Comparison of ENCODE assay signal across 13 cellular contexts in the genomic region with DNA sequence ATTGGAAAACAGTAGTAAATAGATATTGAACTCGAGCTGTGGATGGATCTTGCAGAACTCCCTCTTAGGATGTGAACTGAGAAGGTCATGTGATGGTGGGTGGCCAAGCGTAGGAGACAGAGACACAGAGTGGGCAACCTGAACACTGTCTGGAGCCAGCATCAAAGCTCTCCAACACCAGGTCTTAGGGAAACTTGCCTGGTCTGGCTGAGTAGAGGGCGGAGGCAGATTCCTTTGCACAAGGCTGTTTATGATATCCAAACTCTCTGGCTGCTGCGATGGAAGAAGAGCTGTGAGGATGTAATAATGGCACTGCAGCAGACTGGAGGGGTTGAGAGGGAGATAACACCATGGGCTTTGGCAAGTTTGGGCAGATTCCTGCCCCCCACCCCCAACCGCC. TPM values are rescaled to one million over a fixed set of nuclear protein-coding genes. Genes with fewer than 3 reads are reported as not detected.
DNase-seq lines count a peak whose midpoint lies in the region; ATAC-seq and TF ChIP-seq lines count a peak whose summit lies in the region.
"Had no signal": no experiment of that assay in that cellular context is flagged by ENCODE, and none has a peak within 500 bp of the region (broad histone marks: within the 10 kb centered on the region; RNA-seq: fewer than 3 reads in every experiment).

No MANE protein-coding gene starts in this region.

- no peak for ATAC-seq in HG03432 (IDR thresholded peaks at IDR 0.05; ENCODE audit: unreplicated experiment)
- ATAC-seq: stimulated activated naive B cell treated with anti-CD40 and anti-IgM and Interleukin-4, amounts not matched to agents 10 μg/mL and 1 μg/mL and 100 μg/mL, for 72 hours had no signal

- no peak for TF ChIP-seq EP300 in sigmoid colon (IDR thresholded peaks at IDR 0.05)

- H3K27ac Mint-ChIP-seq in CD4-positive, alpha-beta memory T cell = peak overlapping the region; percentile 59 to 98 (median 94)
- H3K27ac Mint-ChIP-seq: stimulated activated naive B cell treated with anti-CD40 and anti-IgM and Interleukin-4, amounts not matched to agents 10 μg/mL and 1 μg/mL and 100 μg/mL, for 72 hours had no signal

- no peaks in the 10 kb centered on the region for H3K9me2 ChIP-seq in PC-9 (ENCODE audit: insufficient read depth)

- H3K4me3 ChIP-seq in CD4-positive, alpha-beta memory T cell (ENCODE audit: low read length in 2 of 2) = no peak overlapping the region
- no peak overlapping the region for H3K4me3 ChIP-seq in PC-9
- H3K4me3 ChIP-seq in coronary artery = no peak overlapping the region
- no peak overlapping the region for H3K4me3 ChIP-seq in sigmoid colon
- H3K4me3 ChIP-seq: heart right ventricle had no signal

- POLR2A ChIA-PET in CD4-positive, alpha-beta memory T cell (lab: Charles Lee; ENCODE audit: partially characterized antibody) = interaction anchor here (0.8 to 3.9 kb wide), 4 partner anchors 10 to 36 kb away, joined by 3 to 106 read pairs (median 10); a partner anchor contains a TSS
- POLR2A ChIA-PET in PC-9 (lab: Charles Lee; ENCODE audit: unreplicated experiment) = no interaction called here

- no peaks in the 10 kb centered on the region for H3K36me3 ChIP-seq in CD4-positive, alpha-beta memory T cell (ENCODE audit: insufficient read depth, low read length)
- H3K36me3 ChIP-seq in PC-9 (ENCODE audit: low read depth) (no peaks in the 10 kb centered on the region), sigmoid colon (no peaks in the 10 kb centered on the region)

- no peak for TF ChIP-seq POLR2A in sigmoid colon (IDR thresholded peaks at IDR 0.05)

- CTCF ChIA-PET in CD4-positive, alpha-beta memory T cell (lab: Charles Lee; ENCODE audit: partially characterized antibody) = interaction anchor here (1.1 to 2.5 kb wide), 3 partner anchors 8 to 20 kb away, joined by 3 to 14 read pairs (median 14); a partner anchor contains a TSS
- CTCF ChIA-PET in PC-9 (lab: Charles Lee) = no interaction called here

- H3K4me1 Mint-ChIP-seq in CD4-positive, alpha-beta memory T cell = peaks cover 29 to 59% (median 36%) of the 10 kb centered on the region in 4 donors
- H3K4me1 Mint-ChIP-seq: stimulated activated naive B cell treated with anti-CD40 and anti-IgM and Interleukin-4, amounts not matched to agents 10 μg/mL and 1 μg/mL and 100 μg/mL, for 72 hours had no signal

- no TSS peak for BruUV-seq in PC-9 (replicated peaks; lab: Mats Ljungman, UMichigan)

- no peak for DNase-seq in CD4-positive, alpha-beta memory T cell
- DNase-seq in PC-9 (no peak), coronary artery (ENCODE audit: low spot score) (peak; percentile 57), sigmoid colon (no peak), SW 1271 (lab: John Stamatoyannopoulos, UW) (no peak), activated gamma-delta T cell (lab: John Stamatoyannopoulos, UW) (no peak), NCI-H524 (lab: John Stamatoyannopoulos, UW) (no peak)
- DNase-seq: activated CD4-positive, alpha-beta T cell treated with anti-CD3 and anti-CD28 coated beads, Interleukin-2, amount 50 U/mL, for 4 hours; erythroblast; heart right ventricle; KBM-7; stimulated activated naive B cell treated with anti-CD40 and anti-IgM and Interleukin-4, amounts not matched to agents 10 μg/mL and 1 μg/mL and 100 μg/mL, for 72 hours had no signal

- peaks cover under 1% of the 10 kb centered on the region; the same call in 1 of the 2 replicates for H3K79me2 ChIP-seq in PC-9 (ENCODE audit: low read depth)

- no peak overlapping the region for H2AFZ ChIP-seq in PC-9

- H3K4me2 ChIP-seq in PC-9 = peak overlapping the region; percentile 43

- 79 to 84% methylated on average over 5 of the region's 5 CpGs for WGBS in sigmoid colon, 2 donors

- H3K4me3 Mint-ChIP-seq in CD4-positive, alpha-beta memory T cell = peak overlapping the region in 4 of 8 donors; percentile 23 to 66 (median 45)
- H3K4me3 Mint-ChIP-seq: stimulated activated naive B cell treated with anti-CD40 and anti-IgM and Interleukin-4, amounts not matched to agents 10 μg/mL and 1 μg/mL and 100 μg/mL, for 72 hours had no signal

- H4K20me1 ChIP-seq in PC-9 (ENCODE audit: insufficient read depth) = no peaks in the 10 kb centered on the region

- peaks cover 0 to 2% (median 0%) of the 10 kb centered on the region in 8 donors for H3K9me3 Mint-ChIP-seq in CD4-positive, alpha-beta memory T cell
- H3K9me3 Mint-ChIP-seq: stimulated activated naive B cell treated with anti-CD40 and anti-IgM and Interleukin-4, amounts not matched to agents 10 μg/mL and 1 μg/mL and 100 μg/mL, for 72 hours had no signal

- H3K27me3 Mint-ChIP-seq in CD4-positive, alpha-beta memory T cell = no peaks in the 10 kb centered on the region

- H3K27me3 ChIP-seq in CD4-positive, alpha-beta memory T cell (ENCODE audit: insufficient read depth, low read length) = no peaks in the 10 kb centered on the region
- H3K27me3 ChIP-seq in PC-9 (ENCODE audit: insufficient read depth, low read depth) (no peaks in the 10 kb centered on the region), sigmoid colon (no peaks in the 10 kb centered on the region)
- H3K27me3 ChIP-seq: heart right ventricle had no signal

- intact Hi-C loops in CD4-positive, alpha-beta memory T cell (cut with micrococcal nuclease) = loop anchor here (1.0 to 10.0 kb wide), 2 partner anchors 9 to 642 kb away; a partner anchor contains a TSS
- intact Hi-C loops in PC-9 (cut with micrococcal nuclease; ENCODE audit: unreplicated experiment) = loop anchor here (5.0 kb wide), 1 partner anchor 55 kb away; no protein-coding TSS in a partner anchor
- intact Hi-C loops in sigmoid colon (cut with DNase I) = no loop called here

- H3K4me1 ChIP-seq in CD4-positive, alpha-beta memory T cell (ENCODE audit: insufficient read depth, low read length) = peaks cover 31% of the 10 kb centered on the region
- H3K4me1 ChIP-seq in PC-9 (replicated peaks; ENCODE audit: insufficient read depth) = peaks cover 77% of the 10 kb centered on the region
- H3K4me1 ChIP-seq in sigmoid colon = peaks cover 0 to 88% (median 78%) of the 10 kb centered on the region in 4 donors

- H3F3A ChIP-seq in PC-9 (ENCODE audit: insufficient read depth, low read depth) = peaks cover 44% of the 10 kb centered on the region

- no peaks in the 10 kb centered on the region for H3K36me3 Mint-ChIP-seq in CD4-positive, alpha-beta memory T cell
- H3K36me3 Mint-ChIP-seq: stimulated activated naive B cell treated with anti-CD40 and anti-IgM and Interleukin-4, amounts not matched to agents 10 μg/mL and 1 μg/mL and 100 μg/mL, for 72 hours had no signal

- TF ChIP-seq CTCF in PC-9 (conservative IDR thresholded peaks at IDR 0.05) = no peak
- TF ChIP-seq CTCF in coronary artery (IDR thresholded peaks at IDR 0.05) = no peak
- no peak for TF ChIP-seq CTCF in sigmoid colon (IDR thresholded peaks at IDR 0.05)

- H3K27ac ChIP-seq in CD4-positive, alpha-beta memory T cell (ENCODE audit: low read depth, low read length) = no peak overlapping the region
- peak overlapping the region; percentile 82 for H3K27ac ChIP-seq in PC-9
- H3K27ac ChIP-seq in coronary artery = peak overlapping the region; percentile 86 to 95
- H3K27ac ChIP-seq in sigmoid colon = peak overlapping the region; percentile 73 to 98 (median 90)

- no peaks in the 10 kb centered on the region for H3K9me3 ChIP-seq in CD4-positive, alpha-beta memory T cell (ENCODE audit: control insufficient read depth in 1 of 2, low read length in 2 of 2)
- H3K9me3 ChIP-seq in PC-9 (ENCODE audit: insufficient read depth, low read depth) (no peaks in the 10 kb centered on the region), sigmoid colon (no peaks in the 10 kb centered on the region)
- H3K9me3 ChIP-seq: heart right ventricle had no signal

RNA-seq across cellular contexts. Expression of a gene that starts 10.1 kb away (rescaled TPM):
- 1 to 10 TPM; 4.2 to 6.2 TPM for total RNA-seq in CD4-positive, alpha-beta memory T cell
- polyA plus RNA-seq in CD4-positive, alpha-beta memory T cell = 1 to 10 TPM in 1 of 2 donors, not detected in 1; 1.1 TPM
- total RNA-seq in PC-9 (2021) (22.9 and 23.3 TPM in 2 replicates), sigmoid colon (10 to 100 TPM; 22.1 to 62.6 (median 38.2) TPM)
- 1 to 10 TPM; 1.2 to 9.6 (median 2.3) TPM for polyA plus RNA-seq in sigmoid colon
